ENCODE assay signal across 9 cellular contexts in the genomic region with DNA sequence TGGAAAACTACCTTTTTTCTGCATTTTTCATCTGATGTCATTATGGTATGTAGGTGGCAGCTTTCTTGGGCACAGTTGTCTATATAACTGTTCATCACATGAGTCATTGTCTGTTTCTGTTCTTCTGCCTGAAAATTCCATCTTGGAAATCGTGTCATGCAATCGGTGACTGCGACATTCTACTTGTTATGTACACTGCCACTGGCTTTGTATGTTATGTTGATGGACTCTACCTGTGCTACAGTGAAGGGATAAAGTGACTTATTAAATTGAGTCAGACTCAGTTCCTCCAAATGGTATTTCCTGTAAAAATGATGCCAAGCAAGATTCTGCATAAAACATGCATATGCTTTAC. TPM values are rescaled to one million over a fixed set of nuclear protein-coding genes. Genes with fewer than 3 reads are reported as not detected.
DNase-seq lines count a peak whose midpoint lies in the region; ATAC-seq and TF ChIP-seq lines count a peak whose summit lies in the region.
"Had no signal": no experiment of that assay in that cellular context is flagged by ENCODE, and none has a peak within 500 bp of the region (broad histone marks: within the 10 kb centered on the region; RNA-seq: fewer than 3 reads in every experiment).

No MANE protein-coding gene starts in this region.

- H3K4me1 ChIP-seq in right lobe of liver (peaks cover 0 to 77% (median 42%) of the 10 kb centered on the region in 4 donors), tibial artery (peaks cover 0 to 85% (median 53%) of the 10 kb centered on the region in 4 donors)

- H3K27me3 Mint-ChIP-seq in activated T-cell treated with anti-CD3 and anti-CD28 coated beads, Interleukin-2, amount 50 U/mL, for 24 hours: no peaks in the 10 kb centered on the region
- no peaks in the 10 kb centered on the region for H3K27me3 Mint-ChIP-seq in activated CD4-positive, alpha-beta memory T cell treated with anti-CD3 and anti-CD28 coated beads, Interleukin-2, amount 10 ng/mL, durations not matched to agents 7 days and 5 days
- H3K27me3 Mint-ChIP-seq in glutamatergic neuron (ENCODE audit: unreplicated experiment): peaks cover 2% of the 10 kb centered on the region

- H3K4me3 ChIP-seq in right lobe of liver: no peak overlapping the region
- H3K4me3 ChIP-seq in tibial artery: no peak overlapping the region

- H3K4me1 Mint-ChIP-seq in activated T-cell treated with anti-CD3 and anti-CD28 coated beads, Interleukin-2, amount 50 U/mL, for 24 hours (ENCODE audit: low read depth): peaks cover 98% of the 10 kb centered on the region
- H3K4me1 Mint-ChIP-seq in activated CD4-positive, alpha-beta memory T cell treated with anti-CD3 and anti-CD28 coated beads, Interleukin-2, amount 10 ng/mL, durations not matched to agents 7 days and 5 days: peaks cover 92% of the 10 kb centered on the region
- no peaks in the 10 kb centered on the region for H3K4me1 Mint-ChIP-seq in glutamatergic neuron (ENCODE audit: low read depth, unreplicated experiment)

- H3K36me3 ChIP-seq in right lobe of liver: no peaks in the 10 kb centered on the region
- no peaks in the 10 kb centered on the region for H3K36me3 ChIP-seq in tibial artery

- H3K4me3 Mint-ChIP-seq in activated T-cell treated with anti-CD3 and anti-CD28 coated beads, Interleukin-2, amount 50 U/mL, for 24 hours: peak overlapping the region; percentile 84
- H3K4me3 Mint-ChIP-seq in activated CD4-positive, alpha-beta memory T cell treated with anti-CD3 and anti-CD28 coated beads, Interleukin-2, amount 10 ng/mL, durations not matched to agents 7 days and 5 days: peak overlapping the region; percentile 70
- H3K4me3 Mint-ChIP-seq in glutamatergic neuron (ENCODE audit: unreplicated experiment): no peak overlapping the region

- no peak for TF ChIP-seq CTCF in right lobe of liver (IDR thresholded peaks at IDR 0.05)
- TF ChIP-seq CTCF in tibial artery (IDR thresholded peaks at IDR 0.05): no peak
- no peak for TF ChIP-seq CTCF in glutamatergic neuron (IDR thresholded peaks at IDR 0.05; ENCODE audit: partially characterized antibody, unreplicated experiment)

- H3K27ac Mint-ChIP-seq in activated T-cell treated with anti-CD3 and anti-CD28 coated beads, Interleukin-2, amount 50 U/mL, for 24 hours: peak overlapping the region; percentile 97
- H3K27ac Mint-ChIP-seq in activated CD4-positive, alpha-beta memory T cell treated with anti-CD3 and anti-CD28 coated beads, Interleukin-2, amount 10 ng/mL, durations not matched to agents 7 days and 5 days: peak overlapping the region; percentile 99
- H3K27ac Mint-ChIP-seq in glutamatergic neuron (ENCODE audit: unreplicated experiment): no peak overlapping the region

- H3K27me3 ChIP-seq in right lobe of liver (no peaks in the 10 kb centered on the region), tibial artery (no peaks in the 10 kb centered on the region)

- H3K27ac ChIP-seq in right lobe of liver (peak overlapping the region; percentile 34 to 86 (median 82)), tibial artery (peak overlapping the region; percentile 69)

- H3K9me3 ChIP-seq in right lobe of liver (no peaks in the 10 kb centered on the region), tibial artery (no peaks in the 10 kb centered on the region)

- no peaks in the 10 kb centered on the region for H3K9me3 Mint-ChIP-seq in activated T-cell treated with anti-CD3 and anti-CD28 coated beads, Interleukin-2, amount 50 U/mL, for 24 hours
- no peaks in the 10 kb centered on the region for H3K9me3 Mint-ChIP-seq in activated CD4-positive, alpha-beta memory T cell treated with anti-CD3 and anti-CD28 coated beads, Interleukin-2, amount 10 ng/mL, durations not matched to agents 7 days and 5 days
- H3K9me3 Mint-ChIP-seq in glutamatergic neuron (ENCODE audit: unreplicated experiment): no peaks in the 10 kb centered on the region

- POLR2A ChIA-PET in activated CD4-positive, alpha-beta memory T cell treated with anti-CD3 and anti-CD28 coated beads, Interleukin-2, amount 10 ng/mL, durations not matched to agents 7 days and 5 days (lab: Charles Lee): interaction anchor here (0.9 to 28.4 kb wide), 5 partner anchors 0 to 342 kb away, joined by 3 to 997 read pairs (median 96); a partner anchor contains a TSS

- DNase-seq in activated T-cell treated with anti-CD3 and anti-CD28 coated beads, Interleukin-2, amount 50 U/mL, for 24 hours: no peak
- DNase-seq in activated T-cell treated with anti-CD3 and anti-CD28 coated beads for 4 hours: no peak
- no peak for DNase-seq in activated CD4-positive, alpha-beta memory T cell treated with anti-CD3 and anti-CD28 coated beads, Interleukin-2, amount 10 ng/mL, durations not matched to agents 7 days and 5 days
- no peak for DNase-seq in right lobe of liver
- DNase-seq in tibial artery: no peak
- no peak for DNase-seq in glutamatergic neuron
- no peak for DNase-seq in germinal center (ENCODE audit: low spot score)
- no peak for DNase-seq in NCI-H2081 (lab: John Stamatoyannopoulos, UW)
- DNase-seq: kidney glomerular epithelial cell had no signal

- no peak for TF ChIP-seq POLR2A in right lobe of liver (IDR thresholded peaks at IDR 0.05)

- intact Hi-C loops in right lobe of liver (cut with DNase I) (no loop called here), tibial artery (cut with DNase I; ENCODE audit: low total_unique reads) (no loop called here)

- H3K36me3 Mint-ChIP-seq in activated T-cell treated with anti-CD3 and anti-CD28 coated beads, Interleukin-2, amount 50 U/mL, for 24 hours (ENCODE audit: low read depth): peaks cover 89% of the 10 kb centered on the region
- peaks cover 57% of the 10 kb centered on the region for H3K36me3 Mint-ChIP-seq in activated CD4-positive, alpha-beta memory T cell treated with anti-CD3 and anti-CD28 coated beads, Interleukin-2, amount 10 ng/mL, durations not matched to agents 7 days and 5 days (ENCODE audit: low read depth)
- H3K36me3 Mint-ChIP-seq in glutamatergic neuron (ENCODE audit: unreplicated experiment): no peaks in the 10 kb centered on the region

- 83% methylated on average over 3 of the region's 3 CpGs for WGBS in right lobe of liver (ENCODE audit: insufficient coverage, low coverage, low lambda C conversion rate, missing lambda C conversion rate)

- CTCF ChIA-PET in activated CD4-positive, alpha-beta memory T cell treated with anti-CD3 and anti-CD28 coated beads, Interleukin-2, amount 10 ng/mL, durations not matched to agents 7 days and 5 days (lab: Charles Lee): interaction anchor here (1.3 to 5.7 kb wide), 5 partner anchors 9 to 230 kb away, joined by 3 to 48 read pairs (median 9); a partner anchor contains a TSS

- ATAC-seq in right lobe of liver: no peak

RNA-seq across cellular contexts. Expression of a gene that starts 8.6 kb away (rescaled TPM):
- total RNA-seq in activated CD4-positive, alpha-beta memory T cell treated with anti-CD3 and anti-CD28 coated beads, Interleukin-2, amount 10 ng/mL, durations not matched to agents 7 days and 5 days: 100 to 1,000 TPM; 172 to 173 TPM
- total RNA-seq in right lobe of liver (10 to 100 TPM; 23.7 to 41.5 (median 36.2) TPM), glutamatergic neuron (ENCODE audit: unreplicated experiment) (25.2 TPM)
